1 cellular context compared by ENCODE assay signal in the genomic region with DNA sequence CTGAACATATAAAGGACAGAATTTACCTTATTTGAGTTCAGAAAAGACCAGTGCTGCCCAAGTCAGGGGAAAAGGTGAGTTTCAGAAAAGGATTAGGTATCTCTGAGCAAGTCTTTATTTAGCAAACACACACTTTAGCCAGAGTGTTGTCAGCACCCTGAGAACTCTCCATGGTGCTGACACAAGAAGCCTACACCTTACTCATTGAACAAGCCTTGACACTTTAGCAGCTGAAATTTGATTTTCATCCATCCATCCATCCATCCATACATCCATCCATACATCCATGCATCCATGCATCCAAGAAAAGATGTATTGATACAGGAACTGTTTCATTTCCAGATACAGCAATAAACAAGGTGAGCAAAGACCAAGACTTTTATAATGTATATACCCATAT.
TF ChIP-seq lines count a peak whose summit lies in the region.

No MANE protein-coding gene starts in this region.

TF ChIP-seq in IMR-90, 13 proteins besides CTCF, POLR2A, EP300 and RAD21 (continued from another document):
- TF ChIP-seq, protein P1, sequence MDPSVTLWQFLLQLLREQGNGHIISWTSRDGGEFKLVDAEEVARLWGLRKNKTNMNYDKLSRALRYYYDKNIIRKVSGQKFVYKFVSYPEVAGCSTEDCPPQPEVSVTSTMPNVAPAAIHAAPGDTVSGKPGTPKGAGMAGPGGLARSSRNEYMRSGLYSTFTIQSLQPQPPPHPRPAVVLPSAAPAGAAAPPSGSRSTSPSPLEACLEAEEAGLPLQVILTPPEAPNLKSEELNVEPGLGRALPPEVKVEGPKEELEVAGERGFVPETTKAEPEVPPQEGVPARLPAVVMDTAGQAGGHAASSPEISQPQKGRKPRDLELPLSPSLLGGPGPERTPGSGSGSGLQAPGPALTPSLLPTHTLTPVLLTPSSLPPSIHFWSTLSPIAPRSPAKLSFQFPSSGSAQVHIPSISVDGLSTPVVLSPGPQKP (IDR thresholded peaks at IDR 0.05; ENCODE audit: borderline replicate concordance, low read depth, low read length) = no peak
